ENCODE assay signal across 7 cellular contexts in genomic region chr3:138771585-138771984, GRCh38.
"Had no signal": no experiment of that assay in that cellular context is flagged by ENCODE, and none has a peak within 500 bp of the region (broad histone marks: within the 10 kb centered on the region; RNA-seq: fewer than 3 reads in every experiment).

No MANE protein-coding gene starts in this region.

- FAIRE-seq: HepG2, HTR-8/SVneo had no signal

- H3K27me3 Mint-ChIP-seq: IgD-negative memory B cell had no signal

- ATAC-seq: HepG2 had no signal

- H3K27ac Mint-ChIP-seq: IgD-negative memory B cell had no signal

- H3K27ac ChIP-seq: HL-60 had no signal

- H3K4me3 Mint-ChIP-seq: IgD-negative memory B cell had no signal

- DNase-seq: IMR-90, KBM-7, KG1 had no signal
